In the genomic region with DNA sequence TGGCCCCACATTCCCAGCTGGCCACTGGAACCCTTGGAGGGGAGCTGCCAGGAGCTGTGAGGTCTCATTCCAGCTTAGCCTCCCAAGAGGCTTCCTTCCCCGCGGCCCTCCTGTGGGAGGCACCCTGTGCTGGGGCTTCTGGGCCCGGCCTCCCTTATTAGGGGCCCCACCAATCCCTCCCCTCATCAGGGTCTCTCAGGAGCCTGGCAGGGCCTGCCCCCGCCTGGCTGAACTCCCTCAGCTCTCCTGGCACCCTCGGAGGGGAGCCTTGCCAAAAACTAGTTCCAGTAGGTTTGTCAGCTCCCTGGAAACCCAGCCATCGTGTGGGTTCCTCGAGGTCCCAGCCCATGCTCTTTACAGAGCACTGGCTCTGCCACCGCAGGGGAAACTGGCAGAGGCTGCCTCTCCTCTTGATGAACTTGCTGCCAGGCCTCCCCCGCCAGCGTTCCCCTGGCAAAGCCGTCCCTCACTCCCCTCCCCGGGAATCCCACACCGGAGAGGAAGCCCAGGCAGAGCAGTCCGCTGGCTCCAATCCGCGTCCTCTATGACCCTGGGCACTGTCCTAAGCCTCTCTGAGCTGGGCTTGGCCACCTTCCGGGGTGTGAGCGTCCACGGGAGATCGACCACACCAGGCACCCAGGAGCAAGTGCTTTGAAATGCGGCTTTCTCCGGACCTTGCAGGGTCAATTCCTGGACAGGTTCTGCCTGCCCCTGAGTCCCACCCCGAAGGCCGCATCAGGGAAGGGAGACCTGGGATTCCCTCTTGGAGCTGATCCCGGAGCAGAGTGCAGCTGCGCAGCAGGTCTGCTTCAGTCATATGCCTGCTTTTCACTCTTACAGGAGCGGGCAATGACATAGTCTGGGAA, we compare ENCODE assay signal across 13 cellular contexts.
A peak's percentile ranks its signal among the peaks of the same experiment; 100 is the strongest.
DNase-seq lines count a peak whose midpoint lies in the region; ATAC-seq and TF ChIP-seq lines count a peak whose summit lies in the region.
"Had no signal": no experiment of that assay in that cellular context is flagged by ENCODE, and none has a peak within 500 bp of the region (broad histone marks: within the 10 kb centered on the region; RNA-seq: fewer than 3 reads in every experiment).

No MANE protein-coding gene starts in this region.

- H3K4me1 Mint-ChIP-seq in activated T-cell treated with anti-CD3 and anti-CD28 coated beads, Interleukin-2, amount 50 U/mL, for 24 hours (ENCODE audit: low read depth) = no peaks in the 10 kb centered on the region
- no peaks in the 10 kb centered on the region for H3K4me1 Mint-ChIP-seq in activated T-cell treated with anti-CD3 and anti-CD28 coated beads, Interleukin-2, amount 50 U/mL, for 4 hours (ENCODE audit: low read depth)
- H3K4me1 Mint-ChIP-seq in type B pancreatic cell (ENCODE audit: unreplicated experiment) = peaks cover 23% of the 10 kb centered on the region

- H3K79me2 ChIP-seq in PC-3 (ENCODE audit: low read length) = no peaks in the 10 kb centered on the region

- H3K9me3 ChIP-seq in muscle layer of colon (ENCODE audit: low read length) = no peaks in the 10 kb centered on the region
- no peaks in the 10 kb centered on the region for H3K9me3 ChIP-seq in PC-3 (ENCODE audit: low read length)

- H2AFZ ChIP-seq in PC-3 (ENCODE audit: low read length) = no peak overlapping the region

- H3F3A ChIP-seq in PC-3 (ENCODE audit: low read length, unreplicated experiment) = no peaks in the 10 kb centered on the region

- no peak overlapping the region for H3K4me2 ChIP-seq in PC-3 (ENCODE audit: low read length)

- no peaks in the 10 kb centered on the region for H3K9me2 ChIP-seq in PC-3 (replicated peaks; ENCODE audit: low read length)

- H3K9ac ChIP-seq in muscle layer of colon (ENCODE audit: low read length) (peak overlapping the region; percentile 27), PC-3 (ENCODE audit: low read length) (no peak overlapping the region)

- CTCF ChIA-PET in PC-3 (lab: Charles Lee) = interaction anchor here (0.6 kb wide), 1 partner anchor 191 kb away, joined by 5 read pairs; no protein-coding TSS in a partner anchor

- H3K4me1 ChIP-seq in muscle layer of colon (ENCODE audit: insufficient read depth, low read length) (peaks cover 35% of the 10 kb centered on the region), PC-3 (ENCODE audit: insufficient read depth, low read length) (no peaks in the 10 kb centered on the region)

- H3K4me3 Mint-ChIP-seq in activated T-cell treated with anti-CD3 and anti-CD28 coated beads, Interleukin-2, amount 50 U/mL, for 24 hours = no peak overlapping the region
- H3K4me3 Mint-ChIP-seq in activated T-cell treated with anti-CD3 and anti-CD28 coated beads, Interleukin-2, amount 50 U/mL, for 4 hours = no peak overlapping the region
- no peak overlapping the region for H3K4me3 Mint-ChIP-seq in type B pancreatic cell
- H3K4me3 Mint-ChIP-seq: stimulated activated naive CD8-positive, alpha-beta T cell treated with anti-CD3 and anti-CD28 coated beads, Interleukin-15, Interleukin-2, amounts not matched to agents 100 ng/mL and 50 ng/mL, for 24 hours had no signal

- in situ Hi-C loops in brain microvascular endothelial cell (cut with HindIII; ENCODE audit: low pct_ligation_motif_present, low sequenced_read_pairs) = no loop called here

- H3K27me3 ChIP-seq in muscle layer of colon (ENCODE audit: control insufficient read depth in 1 of 2, insufficient read depth in 2 of 2, low read length in 2 of 2) (peaks cover 0 to 5% of the 10 kb centered on the region in 2 donors), PC-3 (ENCODE audit: low read length) (peaks cover 4% of the 10 kb centered on the region; the same call in 1 of the 2 replicates), brain microvascular endothelial cell (replicated peaks) (no peaks in the 10 kb centered on the region)

- no peaks in the 10 kb centered on the region for H3K36me3 Mint-ChIP-seq in activated T-cell treated with anti-CD3 and anti-CD28 coated beads, Interleukin-2, amount 50 U/mL, for 24 hours (ENCODE audit: low read depth)
- no peaks in the 10 kb centered on the region for H3K36me3 Mint-ChIP-seq in activated T-cell treated with anti-CD3 and anti-CD28 coated beads, Interleukin-2, amount 50 U/mL, for 4 hours (ENCODE audit: insufficient read depth)
- no peaks in the 10 kb centered on the region for H3K36me3 Mint-ChIP-seq in type B pancreatic cell

- no peaks in the 10 kb centered on the region for H4K20me1 ChIP-seq in PC-3 (ENCODE audit: low read length)

- no peak overlapping the region for H3K27ac Mint-ChIP-seq in activated T-cell treated with anti-CD3 and anti-CD28 coated beads, Interleukin-2, amount 50 U/mL, for 24 hours
- no peak overlapping the region for H3K27ac Mint-ChIP-seq in type B pancreatic cell
- H3K27ac Mint-ChIP-seq: stimulated activated naive CD8-positive, alpha-beta T cell treated with anti-CD3 and anti-CD28 coated beads, Interleukin-15, Interleukin-2, amounts not matched to agents 100 ng/mL and 50 ng/mL, for 24 hours had no signal

- H3K9me3 Mint-ChIP-seq in activated T-cell treated with anti-CD3 and anti-CD28 coated beads, Interleukin-2, amount 50 U/mL, for 24 hours = no peaks in the 10 kb centered on the region
- no peaks in the 10 kb centered on the region for H3K9me3 Mint-ChIP-seq in activated T-cell treated with anti-CD3 and anti-CD28 coated beads, Interleukin-2, amount 50 U/mL, for 4 hours
- no peaks in the 10 kb centered on the region for H3K9me3 Mint-ChIP-seq in type B pancreatic cell
- H3K9me3 Mint-ChIP-seq: stimulated activated naive CD8-positive, alpha-beta T cell treated with anti-CD3 and anti-CD28 coated beads, Interleukin-15, Interleukin-2, amounts not matched to agents 100 ng/mL and 50 ng/mL, for 24 hours had no signal

- peak; percentile 8 for DNase-seq in activated T-cell treated with anti-CD3 and anti-CD28 coated beads, Interleukin-2, amount 50 U/mL, for 24 hours
- no peak for DNase-seq in activated T-cell treated with anti-CD3 and anti-CD28 coated beads, Interleukin-2, amount 50 U/mL, for 4 hours
- DNase-seq in epithelial cell of esophagus (ENCODE audit: low read depth) = peak; percentile 35
- peak; percentile 66 for DNase-seq in type B pancreatic cell (ENCODE audit: extremely low spot score, unreplicated experiment)
- no peak for DNase-seq in PC-3
- DNase-seq in brain microvascular endothelial cell = no peak
- DNase-seq: activated gamma-delta T cell treated with Interleukin-2 at 50 U/mL for 16 hours; effector CD4-positive, alpha-beta T cell; NCI-H2081 had no signal

- no peaks in the 10 kb centered on the region for H3K27me3 Mint-ChIP-seq in activated T-cell treated with anti-CD3 and anti-CD28 coated beads, Interleukin-2, amount 50 U/mL, for 24 hours
- no peaks in the 10 kb centered on the region for H3K27me3 Mint-ChIP-seq in activated T-cell treated with anti-CD3 and anti-CD28 coated beads, Interleukin-2, amount 50 U/mL, for 4 hours (ENCODE audit: low read depth)
- no peaks in the 10 kb centered on the region for H3K27me3 Mint-ChIP-seq in type B pancreatic cell
- H3K27me3 Mint-ChIP-seq: stimulated activated naive CD8-positive, alpha-beta T cell treated with anti-CD3 and anti-CD28 coated beads, Interleukin-15, Interleukin-2, amounts not matched to agents 100 ng/mL and 50 ng/mL, for 24 hours had no signal

- no peak overlapping the region for H3K27ac ChIP-seq in muscle layer of colon (ENCODE audit: low read depth, low read length)
- H3K27ac ChIP-seq in PC-3 (ENCODE audit: low read length) = no peak overlapping the region
- no peak overlapping the region for H3K27ac ChIP-seq in brain microvascular endothelial cell
- H3K27ac ChIP-seq: VCaP had no signal

- intact Hi-C loops in PC-3 (cut with micrococcal nuclease) = no loop called here

- no TSS peak for BruUV-seq in PC-3 (replicated peaks; lab: Mats Ljungman, UMichigan)

- no peaks in the 10 kb centered on the region for H3K36me3 ChIP-seq in muscle layer of colon (ENCODE audit: insufficient read depth, low read length)
- no peaks in the 10 kb centered on the region for H3K36me3 ChIP-seq in PC-3 (ENCODE audit: low read depth, low read length)
- no peaks in the 10 kb centered on the region for H3K36me3 ChIP-seq in brain microvascular endothelial cell (replicated peaks)

- ATAC-seq in activated T-cell treated with anti-CD3 and anti-CD28 coated beads, Interleukin-2, amount 50 U/mL, for 4 hours = no peak
- ATAC-seq in PC-3 (no peak), HG02840 (IDR thresholded peaks at IDR 0.05; ENCODE audit: low FRiP score, unreplicated experiment) (no peak)

- POLR2A ChIA-PET in PC-3 (lab: Charles Lee; ENCODE audit: unreplicated experiment) = no interaction called here

- H3K4me3 ChIP-seq in epithelial cell of esophagus (ENCODE audit: low read length) = peak overlapping the region; percentile 55
- H3K4me3 ChIP-seq in muscle layer of colon (ENCODE audit: low read depth in 1 of 2, low read length in 2 of 2) = no peak overlapping the region
- H3K4me3 ChIP-seq in PC-3 (ENCODE audit: low read length) = no peak overlapping the region
- no peak overlapping the region for H3K4me3 ChIP-seq in brain microvascular endothelial cell (ENCODE audit: low read depth, low read length)

- TF ChIP-seq CTCF in epithelial cell of esophagus (IDR thresholded peaks at IDR 0.05; ENCODE audit: insufficient read depth, low read depth, low read length, missing control alignments) (no peak), type B pancreatic cell (conservative IDR thresholded peaks at IDR 0.05) (no peak), PC-3 (conservative IDR thresholded peaks at IDR 0.05; ENCODE audit: low read depth, low read length) (no peak), brain microvascular endothelial cell (IDR thresholded peaks at IDR 0.05; ENCODE audit: low read depth, low read length, missing control alignments) (no peak)

Comparison
In these comparisons a context has a peak if more than half of its experiments do, and no peak if none do; other contexts are left out.
1. DNase-seq: peak in activated T-cell treated with anti-CD3 and anti-CD28 coated beads, Interleukin-2, amount 50 U/mL, for 24 hours (single experiment), epithelial cell of esophagus (single experiment) and type B pancreatic cell (single experiment); none in activated T-cell treated with anti-CD3 and anti-CD28 coated beads, Interleukin-2, amount 50 U/mL, for 4 hours (single experiment), PC-3 (single experiment) and brain microvascular endothelial cell (single experiment).